In the genomic region with DNA sequence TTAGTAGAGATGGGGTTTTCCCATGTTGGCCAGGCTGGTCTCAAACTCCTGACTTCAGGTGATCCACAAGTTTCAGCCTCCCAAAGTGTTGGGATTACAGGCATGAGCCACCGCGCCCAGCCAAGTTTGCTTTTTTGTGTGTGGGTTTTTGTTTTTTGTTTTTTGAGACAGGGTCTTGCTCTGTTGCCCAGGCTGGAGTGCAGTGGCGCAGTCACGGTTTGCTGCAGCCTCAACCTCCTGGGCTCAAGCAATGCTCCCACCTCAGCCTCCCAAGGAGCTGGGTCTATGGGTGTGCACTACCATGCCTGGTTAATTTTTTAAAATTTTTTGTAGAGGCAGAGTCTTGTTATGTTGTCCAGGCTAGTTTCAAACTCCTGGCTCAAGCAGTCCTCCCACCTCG, we compare ENCODE assay signal across 16 cellular contexts. TPM values are rescaled to one million over a fixed set of nuclear protein-coding genes. Genes with fewer than 3 reads are reported as not detected.
DNase-seq lines count a peak whose midpoint lies in the region; ATAC-seq and TF ChIP-seq lines count a peak whose summit lies in the region.
"Not testable (repeated sequence)": the region's sequence is repeated elsewhere in the genome, so short reads cannot be mapped to it uniquely, and the experiment has no call there.
"Had no signal": no experiment of that assay in that cellular context is flagged by ENCODE, and none has a peak within 500 bp of the region (broad histone marks: within the 10 kb centered on the region; RNA-seq: fewer than 3 reads in every experiment).

No MANE protein-coding gene starts in this region.

- not testable (repeated sequence) for ATAC-seq in activated CD8-positive, alpha-beta memory T cell treated with anti-CD3 and anti-CD28 coated beads, Interleukin-2, amount 10 ng/mL, durations not matched to agents 7 days and 5 days

- not testable (repeated sequence) for TF ChIP-seq CTCF in Loucy (conservative IDR thresholded peaks at IDR 0.05; ENCODE audit: low read length)

- peaks cover 78% of the 10 kb centered on the region for H3K4me1 ChIP-seq in BLaER1
- H3K4me1 ChIP-seq in Loucy (ENCODE audit: insufficient read depth, low read length, poor library complexity, severe bottlenecking), result peaks cover 48% of the 10 kb centered on the region
- H3K4me1 ChIP-seq in effector memory CD4-positive, alpha-beta T cell (ENCODE audit: control insufficient read depth, insufficient read depth, low read length, poor library complexity, severe bottlenecking), result peaks cover 58% of the 10 kb centered on the region
- peaks cover 73% of the 10 kb centered on the region for H3K4me1 ChIP-seq in mononuclear cell (ENCODE audit: insufficient read depth, low read length)

- H3K27ac Mint-ChIP-seq in activated CD8-positive, alpha-beta memory T cell treated with anti-CD3 and anti-CD28 coated beads, Interleukin-2, amount 10 ng/mL, durations not matched to agents 7 days and 5 days, result peak overlapping the region; percentile 49

- H2AFZ ChIP-seq in Loucy (ENCODE audit: low read length), result not testable (repeated sequence)

- H3K4me2 ChIP-seq in BLaER1 (peak overlapping the region; percentile 94), Loucy (ENCODE audit: low read depth, low read length, poor library complexity, severe bottlenecking) (peak overlapping the region; percentile 90)

- not testable (repeated sequence) for H4K20me1 ChIP-seq in BLaER1; Loucy (ENCODE audit: insufficient read depth, low read length, poor library complexity, severe bottlenecking)

- H3K4me3 Mint-ChIP-seq in activated CD8-positive, alpha-beta memory T cell treated with anti-CD3 and anti-CD28 coated beads, Interleukin-2, amount 10 ng/mL, durations not matched to agents 7 days and 5 days, result not testable (repeated sequence)

- peaks cover 54% of the 10 kb centered on the region for H3K4me1 Mint-ChIP-seq in activated CD8-positive, alpha-beta memory T cell treated with anti-CD3 and anti-CD28 coated beads, Interleukin-2, amount 10 ng/mL, durations not matched to agents 7 days and 5 days

- H3K36me3 Mint-ChIP-seq in activated CD8-positive, alpha-beta memory T cell treated with anti-CD3 and anti-CD28 coated beads, Interleukin-2, amount 10 ng/mL, durations not matched to agents 7 days and 5 days, result not testable (repeated sequence)

- peaks cover 20% of the 10 kb centered on the region for H3K36me3 ChIP-seq in BLaER1
- H3K36me3 ChIP-seq in Loucy (ENCODE audit: insufficient read depth, low read length); effector memory CD4-positive, alpha-beta T cell (ENCODE audit: control insufficient read depth, insufficient read depth, low read length): not testable (repeated sequence)

- not testable (repeated sequence) for H3K79me2 ChIP-seq in Loucy (ENCODE audit: insufficient read depth, low read length)

- H3K4me3 ChIP-seq in BLaER1 (peak overlapping the region; percentile 74), Loucy (ENCODE audit: low read length, poor library complexity, severe bottlenecking) (peak overlapping the region; percentile 81), mononuclear cell (ENCODE audit: low read length) (peak overlapping the region; percentile 43)
- not testable (repeated sequence) for H3K4me3 ChIP-seq in effector memory CD4-positive, alpha-beta T cell (ENCODE audit: insufficient read depth, low read depth, low read length, poor library complexity, severe bottlenecking)

- H3K27me3 ChIP-seq in BLaER1; Loucy (ENCODE audit: insufficient read depth, low read length, poor library complexity, severe bottlenecking); effector memory CD4-positive, alpha-beta T cell (replicated peaks; ENCODE audit: control insufficient read depth, insufficient read depth, low read length, poor library complexity, severe bottlenecking); mononuclear cell (ENCODE audit: insufficient read depth, low read length): not testable (repeated sequence)

- not testable (repeated sequence) for H3K9me3 ChIP-seq in BLaER1; Loucy (ENCODE audit: insufficient read depth, low read depth, low read length); effector memory CD4-positive, alpha-beta T cell (ENCODE audit: control insufficient read depth, low read length); mononuclear cell (ENCODE audit: low read depth, low read length)

- peaks cover 12% of the 10 kb centered on the region; the same call in 1 of the 2 replicates for H3F3A ChIP-seq in Loucy (ENCODE audit: low read depth)

- H3K27ac ChIP-seq in BLaER1 (peak overlapping the region; percentile 94), substantia nigra (ENCODE audit: low read depth, low read length, poor library complexity, severe bottlenecking) (peak overlapping the region; percentile 42)
- peak overlapping the region; percentile 22 for H3K27ac ChIP-seq in effector memory CD4-positive, alpha-beta T cell (ENCODE audit: insufficient read depth, low read length, poor library complexity, severe bottlenecking)

- DNase-seq in activated CD8-positive, alpha-beta memory T cell treated with anti-CD3 and anti-CD28 coated beads, Interleukin-2, amount 10 ng/mL, durations not matched to agents 7 days and 5 days; effector memory CD4-positive, alpha-beta T cell; substantia nigra (lab: John Stamatoyannopoulos, UW): not testable (repeated sequence)

- H3K27me3 Mint-ChIP-seq in activated CD8-positive, alpha-beta memory T cell treated with anti-CD3 and anti-CD28 coated beads, Interleukin-2, amount 10 ng/mL, durations not matched to agents 7 days and 5 days, result not testable (repeated sequence)

- CTCF ChIA-PET in activated CD8-positive, alpha-beta memory T cell treated with anti-CD3 and anti-CD28 coated beads, Interleukin-2, amount 10 ng/mL, durations not matched to agents 7 days and 5 days (lab: Charles Lee), result interaction anchor here (2.3 to 11.9 kb wide), 9 partner anchors 14 to 240 kb away, joined by 7 to 234 read pairs (median 38); a partner anchor contains a TSS

- not testable (repeated sequence) for H3K9me2 ChIP-seq in Loucy (replicated peaks; ENCODE audit: low read depth, low read length)

- not testable (repeated sequence) for H3K9me3 Mint-ChIP-seq in activated CD8-positive, alpha-beta memory T cell treated with anti-CD3 and anti-CD28 coated beads, Interleukin-2, amount 10 ng/mL, durations not matched to agents 7 days and 5 days (ENCODE audit: low read depth)

- H3K9ac ChIP-seq in BLaER1, result peak overlapping the region; percentile 80; the same call in 1 of the 2 replicates
- H3K9ac ChIP-seq in Loucy (ENCODE audit: low read depth, low read length, poor library complexity, severe bottlenecking), result peak overlapping the region; percentile 92

RNA-seq across cellular contexts. Expression of a gene that starts 1.6 kb away (rescaled TPM):
- total RNA-seq in activated CD8-positive, alpha-beta memory T cell treated with anti-CD3 and anti-CD28 coated beads, Interleukin-2, amount 10 ng/mL, durations not matched to agents 7 days and 5 days, result 1 to 10 TPM in 1 of 2 experiments, under 1 TPM in 1; 0.68 to 2.8 TPM
- 2.6 TPM for total RNA-seq in mononuclear cell
- total RNA-seq: Caco-2, chondrocyte, GM23248, HT1080, kidney epithelial cell, lung microvascular endothelial cell, PC-9, Right ventricle myocardium superior, temporal lobe, vagina had no signal

RNA-seq across cellular contexts. Expression of a gene that starts 5.4 kb away (rescaled TPM):
- 10 to 100 TPM; 30.0 to 73.6 TPM for total RNA-seq in activated CD8-positive, alpha-beta memory T cell treated with anti-CD3 and anti-CD28 coated beads, Interleukin-2, amount 10 ng/mL, durations not matched to agents 7 days and 5 days
- total RNA-seq in mononuclear cell, result 14.7 TPM

RNA-seq across cellular contexts. Expression of a gene that starts 12.5 kb away (rescaled TPM):
- 10 to 100 TPM; 30.4 to 55.6 TPM for total RNA-seq in activated CD8-positive, alpha-beta memory T cell treated with anti-CD3 and anti-CD28 coated beads, Interleukin-2, amount 10 ng/mL, durations not matched to agents 7 days and 5 days
- 2.5 TPM for total RNA-seq in mononuclear cell

RNA-seq across cellular contexts. Expression of a gene that starts 20.4 kb away (rescaled TPM):
- total RNA-seq in activated CD8-positive, alpha-beta memory T cell treated with anti-CD3 and anti-CD28 coated beads, Interleukin-2, amount 10 ng/mL, durations not matched to agents 7 days and 5 days, result not detected
- total RNA-seq in mononuclear cell, result not detected
- total RNA-seq: GM23248, HT1080, lung microvascular endothelial cell had no signal

RNA-seq across cellular contexts. Expression of a gene that starts 36.9 kb away (rescaled TPM):
- 10 to 100 TPM; 31.9 to 40.1 TPM for total RNA-seq in activated CD8-positive, alpha-beta memory T cell treated with anti-CD3 and anti-CD28 coated beads, Interleukin-2, amount 10 ng/mL, durations not matched to agents 7 days and 5 days
- 3.3 TPM for total RNA-seq in mononuclear cell

Comparison
In these comparisons a context has a peak if more than half of its experiments do, and no peak if none do; other contexts are left out.
1. H3K27ac ChIP-seq: peak in every context shown above with its lines; median percentile 94 in BLaER1; 42 in substantia nigra; 22 in effector memory CD4-positive, alpha-beta T cell.